Comparison of ENCODE assay signal across 32 cellular contexts in the genomic region with DNA sequence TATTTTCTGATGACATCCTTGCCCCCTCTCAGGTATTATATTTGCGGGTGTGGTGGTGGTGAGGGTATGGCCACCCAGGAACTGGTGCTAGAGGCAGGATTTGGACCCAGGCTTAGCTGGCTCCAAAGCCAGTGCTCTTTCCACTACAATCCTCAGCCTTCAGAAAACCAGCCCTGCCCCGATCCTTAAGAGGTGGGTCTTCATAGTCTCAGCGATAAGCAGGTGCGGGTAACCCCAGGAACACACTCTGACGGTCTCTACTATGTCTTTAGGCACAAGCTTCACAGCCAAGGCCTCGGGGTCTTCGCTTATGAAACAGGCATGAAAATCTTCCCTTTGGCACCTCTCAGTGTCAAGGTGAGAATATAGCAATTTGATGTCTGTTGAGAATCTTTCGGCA.
"Had no signal": no experiment of that assay in that cellular context is flagged by ENCODE, and none has a peak within 500 bp of the region (broad histone marks: within the 10 kb centered on the region; RNA-seq: fewer than 3 reads in every experiment).

No MANE protein-coding gene starts in this region.

- H3K4me3 ChIP-seq: ascending aorta, breast epithelium had no signal

- H3K27ac Mint-ChIP-seq: activated CD4-positive, alpha-beta memory T cell treated with anti-CD3 and anti-CD28 coated beads, Interleukin-2, amount 10 ng/mL, durations not matched to agents 7 days and 5 days; activated CD4-positive, alpha-beta T cell treated with anti-CD3 and anti-CD28 coated beads, Interleukin-2, amount 10 ng/mL, durations not matched to agents 7 days and 5 days; activated naive CD4-positive, alpha-beta T cell treated with anti-CD3 and anti-CD28 coated beads, Interleukin-2, amount 10 ng/mL, durations not matched to agents 7 days and 5 days; activated naive CD4-positive, alpha-beta T cell treated with anti-CD3 and anti-CD28 coated beads, Interleukin-2, amount 50 U/mL, for 72 hours; activated naive CD8-positive, alpha-beta T cell treated with anti-CD3 and anti-CD28 coated beads, Interleukin-2, amount 10 ng/mL, durations not matched to agents 7 days and 5 days; activated T-cell treated with anti-CD3 and anti-CD28 coated beads, Interleukin-2, amount 50 U/mL, for 24 hours; activated T-cell treated with anti-CD3 and anti-CD28 coated beads, Interleukin-2, amount 50 U/mL, for 72 hours; brain; effector memory CD8-positive, alpha-beta T cell; WTC11 had no signal

- H3K36me3 Mint-ChIP-seq: activated naive CD4-positive, alpha-beta T cell treated with anti-CD3 and anti-CD28 coated beads, Interleukin-2, amount 10 ng/mL, durations not matched to agents 7 days and 5 days; activated naive CD4-positive, alpha-beta T cell treated with anti-CD3 and anti-CD28 coated beads, Interleukin-2, amount 50 U/mL, for 72 hours; activated naive CD8-positive, alpha-beta T cell treated with anti-CD3 and anti-CD28 coated beads, Interleukin-2, amount 10 ng/mL, durations not matched to agents 7 days and 5 days; brain; WTC11 had no signal

- H3K27ac ChIP-seq: ascending aorta, breast epithelium, epithelial cell of prostate, VCaP had no signal

- ATAC-seq: activated naive CD4-positive, alpha-beta T cell treated with anti-CD3 and anti-CD28 coated beads, Interleukin-2, amount 50 U/mL, for 72 hours; activated T-cell treated with anti-CD3 and anti-CD28 coated beads, Interleukin-2, amount 50 U/mL, for 72 hours; effector memory CD8-positive, alpha-beta T cell; WTC11 had no signal

- H3K4me1 ChIP-seq: ascending aorta, breast epithelium had no signal

- H3K9me3 Mint-ChIP-seq: activated CD4-positive, alpha-beta memory T cell treated with anti-CD3 and anti-CD28 coated beads, Interleukin-2, amount 10 ng/mL, durations not matched to agents 7 days and 5 days; activated CD4-positive, alpha-beta T cell treated with anti-CD3 and anti-CD28 coated beads, Interleukin-2, amount 10 ng/mL, durations not matched to agents 7 days and 5 days; activated naive CD4-positive, alpha-beta T cell treated with anti-CD3 and anti-CD28 coated beads, Interleukin-2, amount 10 ng/mL, durations not matched to agents 7 days and 5 days; activated naive CD8-positive, alpha-beta T cell treated with anti-CD3 and anti-CD28 coated beads, Interleukin-2, amount 10 ng/mL, durations not matched to agents 7 days and 5 days; activated T-cell treated with anti-CD3 and anti-CD28 coated beads, Interleukin-2, amount 50 U/mL, for 24 hours; activated T-cell treated with anti-CD3 and anti-CD28 coated beads, Interleukin-2, amount 50 U/mL, for 72 hours; central memory CD8-positive, alpha-beta T cell; effector memory CD8-positive, alpha-beta T cell; WTC11 had no signal

- H3K4me1 Mint-ChIP-seq: activated CD4-positive, alpha-beta memory T cell treated with anti-CD3 and anti-CD28 coated beads, Interleukin-2, amount 10 ng/mL, durations not matched to agents 7 days and 5 days; activated CD4-positive, alpha-beta T cell treated with anti-CD3 and anti-CD28 coated beads, Interleukin-2, amount 10 ng/mL, durations not matched to agents 7 days and 5 days; activated naive CD4-positive, alpha-beta T cell treated with anti-CD3 and anti-CD28 coated beads, Interleukin-2, amount 10 ng/mL, durations not matched to agents 7 days and 5 days; activated naive CD8-positive, alpha-beta T cell treated with anti-CD3 and anti-CD28 coated beads, Interleukin-2, amount 10 ng/mL, durations not matched to agents 7 days and 5 days; brain; central memory CD8-positive, alpha-beta T cell; WTC11 had no signal

- H3K9me3 ChIP-seq: ascending aorta, breast epithelium had no signal

- H3K4me3 Mint-ChIP-seq: activated CD4-positive, alpha-beta memory T cell treated with anti-CD3 and anti-CD28 coated beads, Interleukin-2, amount 10 ng/mL, durations not matched to agents 7 days and 5 days; activated CD4-positive, alpha-beta T cell treated with anti-CD3 and anti-CD28 coated beads, Interleukin-2, amount 10 ng/mL, durations not matched to agents 7 days and 5 days; activated naive CD4-positive, alpha-beta T cell treated with anti-CD3 and anti-CD28 coated beads, Interleukin-2, amount 10 ng/mL, durations not matched to agents 7 days and 5 days; activated naive CD8-positive, alpha-beta T cell treated with anti-CD3 and anti-CD28 coated beads, Interleukin-2, amount 10 ng/mL, durations not matched to agents 7 days and 5 days; activated T-cell treated with anti-CD3 and anti-CD28 coated beads, Interleukin-2, amount 50 U/mL, for 24 hours; activated T-cell treated with anti-CD3 and anti-CD28 coated beads, Interleukin-2, amount 50 U/mL, for 72 hours; brain; central memory CD8-positive, alpha-beta T cell; effector memory CD8-positive, alpha-beta T cell; WTC11 had no signal

- FAIRE-seq: endometrium, endothelial cell of umbilical vein, frontal cortex, TTC549 had no signal

- DNase-seq: activated CD4-positive, alpha-beta memory T cell treated with anti-CD3 and anti-CD28 coated beads, Interleukin-2, amount 10 ng/mL, durations not matched to agents 7 days and 5 days; activated CD4-positive, alpha-beta T cell treated with anti-CD3 and anti-CD28 coated beads for 1 hour; activated CD4-positive, alpha-beta T cell treated with anti-CD3 and anti-CD28 coated beads for 4 hours; activated CD4-positive, alpha-beta T cell treated with anti-CD3 and anti-CD28 coated beads, Interleukin-2, amount 10 ng/mL, durations not matched to agents 7 days and 5 days; activated CD4-positive, alpha-beta T cell treated with anti-CD3 and anti-CD28 coated beads, Interleukin-2, amount 50 U/mL, for 4 hours; activated CD8-positive, alpha-beta memory T cell treated with anti-CD3 and anti-CD28 coated beads, Interleukin-2, amount 50 U/mL, for 48 hours; activated gamma-delta T cell; activated naive CD4-positive, alpha-beta T cell; activated naive CD4-positive, alpha-beta T cell treated with anti-CD3 and anti-CD28 coated beads, Interleukin-2, amount 10 ng/mL, durations not matched to agents 7 days and 5 days; activated naive CD8-positive, alpha-beta T cell treated with anti-CD3 and anti-CD28 coated beads, Interleukin-2, amount 10 ng/mL, durations not matched to agents 7 days and 5 days; activated T-cell treated with anti-CD3 and anti-CD28 coated beads for 4 hours; activated T-cell treated with anti-CD3 and anti-CD28 coated beads, Interleukin-2, amount 50 U/mL, for 24 hours; activated T-cell treated with anti-CD3 and anti-CD28 coated beads, Interleukin-2, amount 50 U/mL, for 72 hours; cortex of kidney; dermis blood vessel endothelial cell; effector CD4-positive, alpha-beta T cell; effector memory CD8-positive, alpha-beta T cell; foreskin fibroblast; head of caudate nucleus; T-helper 2 cell had no signal

- H3K27me3 ChIP-seq: ascending aorta, breast epithelium had no signal

- H3K36me3 ChIP-seq: ascending aorta, breast epithelium had no signal
